12 cellular contexts compared by ENCODE assay signal in genomic region chr4:80592950-80593349, GRCh38.
A peak's percentile ranks its signal among the peaks of the same experiment; 100 is the strongest.
DNase-seq lines count a peak whose midpoint lies in the region; ATAC-seq and TF ChIP-seq lines count a peak whose summit lies in the region.
"Had no signal": no experiment of that assay in that cellular context is flagged by ENCODE, and none has a peak within 500 bp of the region (broad histone marks: within the 10 kb centered on the region; RNA-seq: fewer than 3 reads in every experiment).

No MANE protein-coding gene starts in this region.

- ATAC-seq in GM19467 (IDR thresholded peaks at IDR 0.05; ENCODE audit: unreplicated experiment) (peak; percentile 77), HG03442 (IDR thresholded peaks at IDR 0.05; ENCODE audit: unreplicated experiment) (peak; percentile 90), upper lobe of right lung (no peak)
- ATAC-seq in effector memory CD8-positive, alpha-beta T cell (replicated peaks) = no peak

- no peaks in the 10 kb centered on the region for H3K4me1 ChIP-seq in upper lobe of right lung

- no peak overlapping the region for H3K27ac ChIP-seq in upper lobe of right lung
- H3K27ac ChIP-seq: RWPE1 had no signal

- H3K4me3 Mint-ChIP-seq in effector memory CD8-positive, alpha-beta T cell = no peak overlapping the region
- no peak overlapping the region for H3K4me3 Mint-ChIP-seq in osteocyte (ENCODE audit: unreplicated experiment)

- TF ChIP-seq CTCF in GM06990 (IDR thresholded peaks at IDR 0.05; ENCODE audit: insufficient read depth, low read length, poor library complexity, severe bottlenecking) (peak; percentile 40), choroid plexus epithelial cell (conservative IDR thresholded peaks at IDR 0.05; ENCODE audit: low read depth, low read length) (peak; percentile 27), upper lobe of right lung (IDR thresholded peaks at IDR 0.05) (no peak), osteocyte (IDR thresholded peaks at IDR 0.05) (no peak)

- no peak overlapping the region for H3K27ac Mint-ChIP-seq in effector memory CD8-positive, alpha-beta T cell
- no peak overlapping the region for H3K27ac Mint-ChIP-seq in osteocyte (ENCODE audit: unreplicated experiment)

- H3K4me3 ChIP-seq in GM06990 (replicated peaks; ENCODE audit: low read depth, low read length) = no peak overlapping the region
- no peak overlapping the region for H3K4me3 ChIP-seq in choroid plexus epithelial cell (ENCODE audit: low read depth, low read length)
- H3K4me3 ChIP-seq in upper lobe of right lung = no peak overlapping the region

- H3K9me3 ChIP-seq in upper lobe of right lung = no peaks in the 10 kb centered on the region

- H3K27me3 ChIP-seq in GM06990 (replicated peaks; ENCODE audit: control insufficient read depth, insufficient read depth, low read length) = no peaks in the 10 kb centered on the region
- no peaks in the 10 kb centered on the region for H3K27me3 ChIP-seq in upper lobe of right lung

- DNase-seq in GM06990 (ENCODE audit: extremely low read depth, insufficient read length) (no peak), choroid plexus epithelial cell (ENCODE audit: low read depth) (peak; percentile 2), upper lobe of right lung (no peak), NCI-H2227 treated with DMSO at 0.1 percent for 48 hours (lab: John Stamatoyannopoulos, UW) (no peak), osteocyte (ENCODE audit: extremely low spot score, unreplicated experiment) (no peak)
- DNase-seq in effector memory CD8-positive, alpha-beta T cell = no peak
- DNase-seq: activated CD4-positive, alpha-beta T cell treated with anti-CD3 and anti-CD28 coated beads, Interleukin-2, amount 50 U/mL, for 48 hours; caudate nucleus; hypothalamus had no signal

- H3K36me3 Mint-ChIP-seq in effector memory CD8-positive, alpha-beta T cell (ENCODE audit: insufficient read depth) = no peaks in the 10 kb centered on the region
- no peaks in the 10 kb centered on the region for H3K36me3 Mint-ChIP-seq in osteocyte (ENCODE audit: unreplicated experiment)

- no peaks in the 10 kb centered on the region for H3K9me3 Mint-ChIP-seq in effector memory CD8-positive, alpha-beta T cell
- no peaks in the 10 kb centered on the region for H3K9me3 Mint-ChIP-seq in osteocyte (ENCODE audit: unreplicated experiment)

- no peaks in the 10 kb centered on the region for H3K4me1 Mint-ChIP-seq in effector memory CD8-positive, alpha-beta T cell (ENCODE audit: low read depth in 2 of 2)
- no peaks in the 10 kb centered on the region for H3K4me1 Mint-ChIP-seq in osteocyte (ENCODE audit: unreplicated experiment)

- intact Hi-C loops in upper lobe of right lung (cut with DNase I) = no loop called here

- no peaks in the 10 kb centered on the region for H3K36me3 ChIP-seq in GM06990 (ENCODE audit: control insufficient read depth, insufficient read depth, low read length)
- H3K36me3 ChIP-seq in upper lobe of right lung = no peaks in the 10 kb centered on the region

- no peaks in the 10 kb centered on the region for H3K27me3 Mint-ChIP-seq in effector memory CD8-positive, alpha-beta T cell
- peaks cover 9% of the 10 kb centered on the region for H3K27me3 Mint-ChIP-seq in osteocyte (ENCODE audit: unreplicated experiment)

Comparison
In these comparisons a context has a peak if more than half of its experiments do, and no peak if none do; other contexts are left out.
1. CTCF ChIP-seq: peak in GM06990 (single experiment) and choroid plexus epithelial cell (single experiment); none in upper lobe of right lung (single experiment) and osteocyte (single experiment).
2. ATAC-seq: peak in GM19467 (single experiment) and HG03442 (single experiment); none in effector memory CD8-positive, alpha-beta T cell (single experiment) and upper lobe of right lung (single experiment).